Comparison of ENCODE assay signal across 16 cellular contexts in genomic region chr15:61936528-61937195, GRCh38.
"Had no signal": no experiment of that assay in that cellular context is flagged by ENCODE, and none has a peak within 500 bp of the region (broad histone marks: within the 10 kb centered on the region; RNA-seq: fewer than 3 reads in every experiment).

No MANE protein-coding gene starts in this region.

- H3K27me3 ChIP-seq: neutrophil, spleen, tibial nerve had no signal

- H3K27me3 Mint-ChIP-seq: activated CD4-positive, alpha-beta T cell treated with anti-CD3 and anti-CD28 coated beads, Interleukin-2, amount 10 ng/mL, durations not matched to agents 24 days and 14 days; activated naive CD8-positive, alpha-beta T cell treated with anti-CD3 and anti-CD28 coated beads for 36 hours; brain; effector memory CD8-positive, alpha-beta T cell; naive thymus-derived CD4-positive, alpha-beta T cell had no signal

- DNase-seq: activated CD4-positive, alpha-beta T cell treated with anti-CD3 and anti-CD28 coated beads, Interleukin-2, amount 10 ng/mL, durations not matched to agents 24 days and 14 days; activated CD8-positive, alpha-beta T cell treated with anti-CD3 and anti-CD28 coated beads, Interleukin-2, amount 10 ng/mL, durations not matched to agents 7 days and 5 days; activated gamma-delta T cell treated with Interleukin-2 at 50 U/mL for 16 hours; activated naive CD8-positive, alpha-beta T cell treated with anti-CD3 and anti-CD28 coated beads for 36 hours; caudate nucleus; effector memory CD8-positive, alpha-beta T cell; naive thymus-derived CD4-positive, alpha-beta T cell; spleen; stimulated activated naive CD4-positive, alpha-beta T cell treated with Interleukin-2 at 50 U/mL for 16 hours; SW 1271 had no signal

- H3K9me3 Mint-ChIP-seq: activated CD4-positive, alpha-beta T cell treated with anti-CD3 and anti-CD28 coated beads, Interleukin-2, amount 10 ng/mL, durations not matched to agents 24 days and 14 days; activated naive CD8-positive, alpha-beta T cell treated with anti-CD3 and anti-CD28 coated beads for 36 hours; brain; effector memory CD8-positive, alpha-beta T cell; naive thymus-derived CD4-positive, alpha-beta T cell; T-helper 2 cell treated with Interferon-gamma antibody and Interleukin-4, amounts not matched to agents 5 μg/mL and 100 μg/mL, for 36 hours had no signal

- H3K4me1 ChIP-seq: parathyroid adenoma, spleen, tibial nerve had no signal

- H3K4me3 Mint-ChIP-seq: activated CD4-positive, alpha-beta T cell treated with anti-CD3 and anti-CD28 coated beads, Interleukin-2, amount 10 ng/mL, durations not matched to agents 24 days and 14 days; activated CD8-positive, alpha-beta T cell treated with anti-CD3 and anti-CD28 coated beads, Interleukin-2, amount 10 ng/mL, durations not matched to agents 7 days and 5 days; activated naive CD8-positive, alpha-beta T cell treated with anti-CD3 and anti-CD28 coated beads for 36 hours; brain; effector memory CD8-positive, alpha-beta T cell; naive thymus-derived CD4-positive, alpha-beta T cell; T-helper 2 cell treated with Interferon-gamma antibody and Interleukin-4, amounts not matched to agents 5 μg/mL and 100 μg/mL, for 36 hours had no signal

- H3K4me1 Mint-ChIP-seq: brain had no signal

- H3K4me3 ChIP-seq: spleen, tibial nerve had no signal

- H2AFZ ChIP-seq: parathyroid adenoma had no signal

- ATAC-seq: activated CD8-positive, alpha-beta T cell treated with anti-CD3 and anti-CD28 coated beads, Interleukin-2, amount 10 ng/mL, durations not matched to agents 7 days and 5 days; effector memory CD8-positive, alpha-beta T cell; naive thymus-derived CD4-positive, alpha-beta T cell had no signal

- H3K27ac Mint-ChIP-seq: activated CD4-positive, alpha-beta T cell treated with anti-CD3 and anti-CD28 coated beads, Interleukin-2, amount 10 ng/mL, durations not matched to agents 24 days and 14 days; activated CD8-positive, alpha-beta T cell treated with anti-CD3 and anti-CD28 coated beads, Interleukin-2, amount 10 ng/mL, durations not matched to agents 7 days and 5 days; activated naive CD8-positive, alpha-beta T cell treated with anti-CD3 and anti-CD28 coated beads for 36 hours; brain; T-helper 2 cell treated with Interferon-gamma antibody and Interleukin-4, amounts not matched to agents 5 μg/mL and 100 μg/mL, for 36 hours had no signal

- H3K27ac ChIP-seq: neutrophil, parathyroid adenoma, spleen, tibial nerve had no signal

- H3K79me2 ChIP-seq: parathyroid adenoma had no signal

- H3K9ac ChIP-seq: parathyroid adenoma had no signal

- FAIRE-seq: TTC549 had no signal

- H3K9me3 ChIP-seq: neutrophil, spleen, tibial nerve had no signal
